Comparison of ENCODE assay signal across 8 cellular contexts in genomic region chr1:211830055-211830329, GRCh38. TPM values are rescaled to one million over a fixed set of nuclear protein-coding genes. Genes with fewer than 3 reads are reported as not detected.
DNase-seq lines count a peak whose midpoint lies in the region; ATAC-seq and TF ChIP-seq lines count a peak whose summit lies in the region.

No MANE protein-coding gene starts in this region.

- H3K4me3 Mint-ChIP-seq in activated naive CD8-positive, alpha-beta T cell treated with anti-CD3 and anti-CD28 coated beads, Interleukin-2, amount 50 U/mL, for 24 hours = peak overlapping the region; percentile 83

- H3K9ac ChIP-seq in HUES48 (ENCODE audit: low read depth, low read length) = no peak overlapping the region

- H3K27me3 ChIP-seq in cardiac muscle cell = no peaks in the 10 kb centered on the region
- peaks cover 16% of the 10 kb centered on the region for H3K27me3 ChIP-seq in HUES48 (ENCODE audit: control insufficient read depth, insufficient read depth, low read length)
- H3K27me3 ChIP-seq in kidney epithelial cell (ENCODE audit: control insufficient read depth, insufficient read depth, low read length) = no peaks in the 10 kb centered on the region

- H3K4me3 ChIP-seq in cardiac muscle cell (peak overlapping the region; percentile 95), HUES48 (ENCODE audit: low read depth, low read length) (peak overlapping the region; percentile 67), kidney epithelial cell (ENCODE audit: low read depth, low read length) (peak overlapping the region; percentile 46)

- H3K9me3 Mint-ChIP-seq in activated naive CD8-positive, alpha-beta T cell treated with anti-CD3 and anti-CD28 coated beads, Interleukin-2, amount 50 U/mL, for 24 hours = no peaks in the 10 kb centered on the region

- intact Hi-C loops in Right ventricle myocardium superior (cut with DNase I) = loop anchor here (2.0 kb wide), 1 partner anchor 131 kb away; no protein-coding TSS in a partner anchor

- H3K27me3 Mint-ChIP-seq in activated naive CD8-positive, alpha-beta T cell treated with anti-CD3 and anti-CD28 coated beads, Interleukin-2, amount 50 U/mL, for 24 hours = no peaks in the 10 kb centered on the region

- peaks cover 12% of the 10 kb centered on the region for H3K4me1 ChIP-seq in cardiac muscle cell (ENCODE audit: low read depth)
- H3K4me1 ChIP-seq in HUES48 (ENCODE audit: control insufficient read depth, insufficient read depth, low read length) = peaks cover 11% of the 10 kb centered on the region

- H3K27ac Mint-ChIP-seq in activated naive CD8-positive, alpha-beta T cell treated with anti-CD3 and anti-CD28 coated beads, Interleukin-2, amount 50 U/mL, for 24 hours = peak overlapping the region; percentile 90

- H3K4me1 Mint-ChIP-seq in activated naive CD8-positive, alpha-beta T cell treated with anti-CD3 and anti-CD28 coated beads, Interleukin-2, amount 50 U/mL, for 24 hours = peaks cover 56% of the 10 kb centered on the region

- peak in 1 of 2 donors; percentile 20 for DNase-seq in cardiac muscle cell (ENCODE audit: low read depth in 1 of 2, low spot score in 1 of 2)
- DNase-seq in Right ventricle myocardium superior = no peak
- DNase-seq in activated naive CD8-positive, alpha-beta T cell treated with anti-CD3 and anti-CD28 coated beads, Interleukin-2, amount 50 U/mL, for 24 hours = peak; percentile 35
- no peak for DNase-seq in kidney epithelial cell (ENCODE audit: low read depth)
- peak; percentile 15 for DNase-seq in stimulated activated naive CD4-positive, alpha-beta T cell treated with Interleukin-2 at 50 U/mL for 16 hours (lab: John Stamatoyannopoulos, UW)
- DNase-seq in NCI-H510A treated with DMSO at 0.1 percent for 48 hours (lab: John Stamatoyannopoulos, UW) = no peak
- DNase-seq in KBM-7 = no peak

- H3K36me3 ChIP-seq in cardiac muscle cell = no peaks in the 10 kb centered on the region
- H3K36me3 ChIP-seq in HUES48 (ENCODE audit: control insufficient read depth, insufficient read depth, low read length) = no peaks in the 10 kb centered on the region
- H3K36me3 ChIP-seq in kidney epithelial cell (ENCODE audit: control insufficient read depth, insufficient read depth, low read length) = no peaks in the 10 kb centered on the region

- H3K27ac ChIP-seq in cardiac muscle cell (peak overlapping the region; percentile 91), HUES48 (ENCODE audit: low read depth, low read length) (no peak overlapping the region)

- ATAC-seq in Right ventricle myocardium superior (ENCODE audit: poor library complexity) = no peak
- no peak for ATAC-seq in activated naive CD8-positive, alpha-beta T cell treated with anti-CD3 and anti-CD28 coated beads, Interleukin-2, amount 50 U/mL, for 24 hours

- in situ Hi-C loops in KBM-7 (cut with MboI; ENCODE audit: low pct_unique_long_range_greater_than_20kb, low sequenced_read_pairs) = no loop called here

- no peaks in the 10 kb centered on the region for H3K36me3 Mint-ChIP-seq in activated naive CD8-positive, alpha-beta T cell treated with anti-CD3 and anti-CD28 coated beads, Interleukin-2, amount 50 U/mL, for 24 hours (ENCODE audit: low read depth)

- no peaks in the 10 kb centered on the region for H3K9me3 ChIP-seq in cardiac muscle cell (ENCODE audit: low read depth)
- no peaks in the 10 kb centered on the region for H3K9me3 ChIP-seq in HUES48 (ENCODE audit: control insufficient read depth, insufficient read depth, low read length)

- TF ChIP-seq CTCF in cardiac muscle cell (IDR thresholded peaks at IDR 0.05; ENCODE audit: low read depth, low read length) (no peak), kidney epithelial cell (IDR thresholded peaks at IDR 0.05; ENCODE audit: insufficient read depth, low read length, poor library complexity, severe bottlenecking) (no peak)

RNA-seq across cellular contexts. Expression of gene LPGAT1, which starts 0.6 kb away (rescaled TPM):
- 22.9 and 53.0 TPM in 2 replicates for total RNA-seq in cardiac muscle cell
- 18.3 and 18.5 TPM in 2 replicates for polyA plus RNA-seq in cardiac muscle cell
- 21.4 TPM for total RNA-seq in Right ventricle myocardium superior
- 41.1 and 51.9 TPM in 2 replicates for total RNA-seq in kidney epithelial cell

Comparison
In these comparisons a context has a peak if more than half of its experiments do, and no peak if none do; other contexts are left out.
1. DNase-seq: peak in activated naive CD8-positive, alpha-beta T cell treated with anti-CD3 and anti-CD28 coated beads, Interleukin-2, amount 50 U/mL, for 24 hours (single experiment) and stimulated activated naive CD4-positive, alpha-beta T cell treated with Interleukin-2 at 50 U/mL for 16 hours (single experiment); none in Right ventricle myocardium superior (single experiment), kidney epithelial cell (single experiment), NCI-H510A treated with DMSO at 0.1 percent for 48 hours (single experiment) and KBM-7 (single experiment).
2. Peak in every context shown above with its lines, with median percentiles within 50 percentile points of each other: H3K4me3 ChIP-seq.